In the genomic region with DNA sequence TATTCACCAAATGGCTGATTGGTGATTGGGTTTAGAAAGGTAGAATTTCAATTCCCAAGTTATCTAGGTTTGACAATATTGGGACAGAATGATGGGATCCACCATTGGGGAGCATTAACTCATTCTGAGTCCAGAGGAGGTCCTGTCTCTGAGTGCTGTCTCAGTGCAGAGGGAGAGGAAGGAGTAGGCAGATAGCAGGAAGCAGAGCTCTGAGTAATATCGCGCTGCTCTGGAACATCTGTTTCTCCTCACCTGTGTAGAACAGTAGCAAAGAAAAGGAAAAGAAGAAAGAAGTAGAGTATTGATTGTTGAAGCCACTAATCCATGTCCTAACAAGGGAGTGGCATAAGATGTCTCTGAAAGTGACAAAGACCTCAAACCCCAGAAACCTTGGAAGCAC, we compare ENCODE assay signal across 14 cellular contexts.
"Had no signal": no experiment of that assay in that cellular context is flagged by ENCODE, and none has a peak within 500 bp of the region (broad histone marks: within the 10 kb centered on the region; RNA-seq: fewer than 3 reads in every experiment).

No MANE protein-coding gene starts in this region.

- H3K4me1 Mint-ChIP-seq: WTC11 had no signal

- H3K36me3 Mint-ChIP-seq: type B pancreatic cell had no signal

- H3K4me1 ChIP-seq: psoas muscle, testis had no signal

- H3K9me3 Mint-ChIP-seq: activated CD4-positive, alpha-beta T cell treated with anti-CD3 and anti-CD28 coated beads, Interleukin-2, amount 10 ng/mL, durations not matched to agents 7 days and 5 days; naive thymus-derived CD8-positive, alpha-beta T cell; type B pancreatic cell had no signal

- DNase-seq: activated CD4-positive, alpha-beta T cell treated with anti-CD3 and anti-CD28 coated beads, Interleukin-2, amount 10 ng/mL, durations not matched to agents 7 days and 5 days; activated CD8-positive, alpha-beta memory T cell treated with anti-CD3 and anti-CD28 coated beads for 24 hours; effector memory CD8-positive, alpha-beta T cell; mesenchymal stem cell; mucosa of descending colon; naive thymus-derived CD8-positive, alpha-beta T cell; ovary; psoas muscle; right cardiac atrium; stimulated activated CD4-positive, alpha-beta T cell treated with anti-CD3 and anti-CD28 coated beads, Interleukin-2, amount 100 ng/mL, for 24 hours; testis had no signal

- H3K4me3 ChIP-seq: cardiac muscle cell, mucosa of descending colon, ovary, psoas muscle, testis had no signal

- H3K4me3 Mint-ChIP-seq: activated CD4-positive, alpha-beta T cell treated with anti-CD3 and anti-CD28 coated beads, Interleukin-2, amount 10 ng/mL, durations not matched to agents 7 days and 5 days; effector memory CD8-positive, alpha-beta T cell; type B pancreatic cell; WTC11 had no signal

- H3K27ac Mint-ChIP-seq: activated CD4-positive, alpha-beta T cell treated with anti-CD3 and anti-CD28 coated beads, Interleukin-2, amount 10 ng/mL, durations not matched to agents 7 days and 5 days; effector memory CD8-positive, alpha-beta T cell; type B pancreatic cell; WTC11 had no signal

- H3K36me3 ChIP-seq: cardiac muscle cell, ovary had no signal

- H3K27me3 Mint-ChIP-seq: activated CD4-positive, alpha-beta T cell treated with anti-CD3 and anti-CD28 coated beads, Interleukin-2, amount 10 ng/mL, durations not matched to agents 7 days and 5 days; effector memory CD8-positive, alpha-beta T cell; naive thymus-derived CD8-positive, alpha-beta T cell; type B pancreatic cell had no signal

- ATAC-seq: effector memory CD8-positive, alpha-beta T cell; mucosa of descending colon; naive thymus-derived CD8-positive, alpha-beta T cell; psoas muscle; right cardiac atrium; WTC11 had no signal

- H3K27me3 ChIP-seq: cardiac muscle cell, ovary, testis had no signal

- H3K9me3 ChIP-seq: ovary, psoas muscle, testis had no signal
